ENCODE assay signal across 21 cellular contexts in genomic region chr21:34338226-34338625, GRCh38. TPM values are rescaled to one million over a fixed set of nuclear protein-coding genes. Genes with fewer than 3 reads are reported as not detected.
DNase-seq lines count a peak whose midpoint lies in the region; ATAC-seq and TF ChIP-seq lines count a peak whose summit lies in the region.
"Had no signal": no experiment of that assay in that cellular context is flagged by ENCODE, and none has a peak within 500 bp of the region (broad histone marks: within the 10 kb centered on the region; RNA-seq: fewer than 3 reads in every experiment).

No MANE protein-coding gene starts in this region.

- no peak for ATAC-seq in activated CD8-positive, alpha-beta memory T cell treated with anti-CD3 and anti-CD28 coated beads, Interleukin-2, amount 10 ng/mL, durations not matched to agents 7 days and 5 days
- ATAC-seq in HG02588 (IDR thresholded peaks at IDR 0.05; ENCODE audit: unreplicated experiment) (no peak), HG03175 (IDR thresholded peaks at IDR 0.05; ENCODE audit: unreplicated experiment) (no peak)
- ATAC-seq: A549, HCT116 had no signal

- TF ChIP-seq CTCF in tibial artery (IDR thresholded peaks at IDR 0.05), result no peak

- no peak overlapping the region for H3K4me2 ChIP-seq in neuronal stem cell (ENCODE audit: insufficient read depth, low read length, poor library complexity, severe bottlenecking)
- H3K4me2 ChIP-seq: A549 had no signal

- H2AK5ac ChIP-seq in neuronal stem cell (ENCODE audit: low read depth, low read length), result peak overlapping the region; percentile 35

- H3K14ac ChIP-seq in neuronal stem cell (ENCODE audit: low read length), result peak overlapping the region; percentile 78

- no peak overlapping the region for H3K23ac ChIP-seq in neuronal stem cell (ENCODE audit: low read depth, low read length, poor library complexity)

- H3K4me1 ChIP-seq in neuronal stem cell (ENCODE audit: control insufficient read depth in 2 of 2, insufficient read depth in 1 of 2, low read depth in 1 of 2, low read length in 2 of 2), result peaks cover 0 to 18% of the 10 kb centered on the region in 2 donors
- H3K4me1 ChIP-seq in tibial artery, result peaks cover 0 to 75% (median 44%) of the 10 kb centered on the region in 4 donors
- H3K4me1 ChIP-seq: A549 had no signal

- H3K9ac ChIP-seq in neuronal stem cell (ENCODE audit: low read depth, low read length, poor library complexity), result no peak overlapping the region

- no peak overlapping the region for H4K91ac ChIP-seq in neuronal stem cell (ENCODE audit: low read depth, low read length, poor library complexity)

- peak overlapping the region; percentile 61 for H2BK12ac ChIP-seq in neuronal stem cell (ENCODE audit: low read length)

- no peaks in the 10 kb centered on the region for H3K9me3 Mint-ChIP-seq in activated CD8-positive, alpha-beta memory T cell treated with anti-CD3 and anti-CD28 coated beads, Interleukin-2, amount 10 ng/mL, durations not matched to agents 7 days and 5 days (ENCODE audit: low read depth)
- H3K9me3 Mint-ChIP-seq: CD4-positive, alpha-beta T cell; HFFc6 had no signal

- H3K27me3 ChIP-seq in neuronal stem cell (ENCODE audit: control insufficient read depth in 3 of 3, insufficient read depth in 3 of 3, low read depth in 1 of 3, low read length in 3 of 3) (peaks cover 0 to 2% (median 0%) of the 10 kb centered on the region in 3 experiments), tibial artery (no peaks in the 10 kb centered on the region)

- H3K4me3 Mint-ChIP-seq in activated CD8-positive, alpha-beta memory T cell treated with anti-CD3 and anti-CD28 coated beads, Interleukin-2, amount 10 ng/mL, durations not matched to agents 7 days and 5 days, result no peak overlapping the region
- H3K4me3 Mint-ChIP-seq: CD4-positive, alpha-beta T cell; HFFc6 had no signal

- no peak overlapping the region for H3K4ac ChIP-seq in neuronal stem cell (ENCODE audit: low read length)

- no peak overlapping the region for H3K27ac ChIP-seq in neuronal stem cell (replicated peaks; ENCODE audit: low read length)
- peak overlapping the region; percentile 70 to 79 for H3K27ac ChIP-seq in tibial artery
- H3K27ac ChIP-seq: 22Rv1, A549, C4-2B had no signal

- intact Hi-C loops in tibial artery (cut with DNase I; ENCODE audit: low total_unique reads), result loop anchor here (5.0 to 10.0 kb wide), 2 partner anchors 136 to 423 kb away; partner anchors contain the start of gene ATP5PO

- H2BK120ac ChIP-seq in neuronal stem cell (ENCODE audit: low read depth, low read length), result no peak overlapping the region

- H2AFZ ChIP-seq in neuronal stem cell (ENCODE audit: low read length), result no peak overlapping the region

- H3K27me3 Mint-ChIP-seq in activated CD8-positive, alpha-beta memory T cell treated with anti-CD3 and anti-CD28 coated beads, Interleukin-2, amount 10 ng/mL, durations not matched to agents 7 days and 5 days, result peaks cover 7% of the 10 kb centered on the region
- H3K27me3 Mint-ChIP-seq: CD4-positive, alpha-beta T cell had no signal

- no peak overlapping the region for H4K8ac ChIP-seq in neuronal stem cell (ENCODE audit: low read depth, low read length)

- H3K9me3 ChIP-seq in neuronal stem cell (replicated peaks in 1 of 2; ENCODE audit: control insufficient read depth in 2 of 2, insufficient read depth in 1 of 2, low read depth in 1 of 2, low read length in 2 of 2) (no peaks in the 10 kb centered on the region), tibial artery (no peaks in the 10 kb centered on the region)
- H3K9me3 ChIP-seq: A549 had no signal

- H3K79me1 ChIP-seq in neuronal stem cell (ENCODE audit: low read depth, low read length), result no peaks in the 10 kb centered on the region

- DNase-seq in activated CD8-positive, alpha-beta memory T cell treated with anti-CD3 and anti-CD28 coated beads, Interleukin-2, amount 10 ng/mL, durations not matched to agents 7 days and 5 days, result peak; percentile 16
- no peak for DNase-seq in activated CD8-positive, alpha-beta memory T cell treated with anti-CD3 and anti-CD28 coated beads for 24 hours
- DNase-seq in neuronal stem cell (ENCODE audit: low spot score) (no peak), tibial artery (no peak), NCI-H82 (lab: John Stamatoyannopoulos, UW) (no peak)
- DNase-seq: AML-193; CD4-positive, alpha-beta T cell; DMS153; DMS79; GDM1; GOT3; H7; HFFc6 had no signal

- H3K4me3 ChIP-seq in neuronal stem cell (ENCODE audit: low read length in 2 of 2), result no peak overlapping the region
- H3K4me3 ChIP-seq in tibial artery, result no peak overlapping the region
- H3K4me3 ChIP-seq: A549 had no signal

- no peak overlapping the region for H2BK5ac ChIP-seq in neuronal stem cell (ENCODE audit: low read length)

- no peaks in the 10 kb centered on the region for H3K36me3 Mint-ChIP-seq in activated CD8-positive, alpha-beta memory T cell treated with anti-CD3 and anti-CD28 coated beads, Interleukin-2, amount 10 ng/mL, durations not matched to agents 7 days and 5 days

- H3K18ac ChIP-seq in neuronal stem cell (ENCODE audit: low read length), result peak overlapping the region; percentile 51

- WGBS in neuronal stem cell (ENCODE audit: extremely low coverage in 2 of 2, insufficient read length in 2 of 2, insufficient replicate concordance in 1 of 2), 2 donors, result no CpG with 5 or more reads among the region's 8 CpGs

- H3K4me1 Mint-ChIP-seq in activated CD8-positive, alpha-beta memory T cell treated with anti-CD3 and anti-CD28 coated beads, Interleukin-2, amount 10 ng/mL, durations not matched to agents 7 days and 5 days, result peaks cover 24% of the 10 kb centered on the region

- H2BK15ac ChIP-seq in neuronal stem cell (ENCODE audit: low read length), result peak overlapping the region; percentile 83

- CTCF ChIA-PET in activated CD8-positive, alpha-beta memory T cell treated with anti-CD3 and anti-CD28 coated beads, Interleukin-2, amount 10 ng/mL, durations not matched to agents 7 days and 5 days (lab: Charles Lee), result interaction anchor here (1.2 kb wide), 1 partner anchor 9 kb away, joined by 4 read pairs; no protein-coding TSS in a partner anchor

- H3K27ac Mint-ChIP-seq in activated CD8-positive, alpha-beta memory T cell treated with anti-CD3 and anti-CD28 coated beads, Interleukin-2, amount 10 ng/mL, durations not matched to agents 7 days and 5 days, result no peak overlapping the region
- H3K27ac Mint-ChIP-seq: CD4-positive, alpha-beta T cell; HFFc6 had no signal

- H3K36me3 ChIP-seq in neuronal stem cell (replicated peaks in 1 of 2; ENCODE audit: control insufficient read depth in 2 of 2, insufficient read depth in 2 of 2, low read length in 2 of 2), result no peaks in the 10 kb centered on the region
- H3K36me3 ChIP-seq in tibial artery, result no peaks in the 10 kb centered on the region

RNA-seq across cellular contexts. Expression of gene KCNE2, which starts 25.6 kb away (rescaled TPM):
- not detected for total RNA-seq in activated CD8-positive, alpha-beta memory T cell treated with anti-CD3 and anti-CD28 coated beads, Interleukin-2, amount 10 ng/mL, durations not matched to agents 7 days and 5 days
- 0.96 TPM for polyA plus RNA-seq in neuronal stem cell (2013, experiment 1 of 2)
- 1.2 TPM for polyA plus RNA-seq in neuronal stem cell (2013, experiment 2 of 2)
- total RNA-seq: CD4-positive, alpha-beta T cell; Daoy; H7; HFFc6 had no signal
- polyA plus RNA-seq: A549, BJ had no signal

RNA-seq across cellular contexts. Expression of gene SMIM11, which starts 37.1 kb away (rescaled TPM):
- total RNA-seq in activated CD8-positive, alpha-beta memory T cell treated with anti-CD3 and anti-CD28 coated beads, Interleukin-2, amount 10 ng/mL, durations not matched to agents 7 days and 5 days, result 1 to 10 TPM; 3.4 to 6.7 TPM
- 7.6 TPM for polyA plus RNA-seq in neuronal stem cell (2013, experiment 1 of 2)
- 14.7 TPM for polyA plus RNA-seq in neuronal stem cell (2013, experiment 2 of 2)
